ENCODE assay signal across 2 cellular contexts in genomic region chr9:88186495-88187110, GRCh38.
A peak's percentile ranks its signal among the peaks of the same experiment; 100 is the strongest.
TF ChIP-seq lines count a peak whose summit lies in the region.

No MANE protein-coding gene starts in this region.

TF ChIP-seq in A549, 52 proteins besides CTCF, POLR2A, EP300 and RAD21:
- no peak for TF ChIP-seq RCOR1 (IDR thresholded peaks at IDR 0.05; ENCODE audit: low read depth, low read length)
- TF ChIP-seq MAFK (IDR thresholded peaks at IDR 0.05; ENCODE audit: partially characterized antibody) = peak; percentile 77
TF ChIP-seq in A549: peak in this region for 1.

TF ChIP-seq in IMR-90, 13 proteins besides CTCF, POLR2A, EP300 and RAD21:
- no peak for TF ChIP-seq USF2 (IDR thresholded peaks at IDR 0.05; ENCODE audit: low read depth, low read length)
- 0 out of 2 replicates have a peak, but pooled peaks have one; percentile 19 for TF ChIP-seq MAFK (IDR thresholded peaks at IDR 0.05; ENCODE audit: low read depth, low read length)
- no peak for TF ChIP-seq MAZ (IDR thresholded peaks at IDR 0.05; ENCODE audit: borderline replicate concordance, low read depth, low read length)
